Comparison of ENCODE assay signal across 1 cellular context in genomic region chr17:41885733-41886132, GRCh38.
TF ChIP-seq lines count a peak whose summit lies in the region.

No MANE protein-coding gene starts in this region.

TF ChIP-seq in K562, 482 proteins besides CTCF, POLR2A, EP300 and RAD21:
- TF ChIP-seq DEAF1 (CRISPR knock-in tag; IDR thresholded peaks at IDR 0.05) (0 out of 2 replicates have a peak, but pooled peaks have one; percentile 10), PURB (CRISPR knock-in tag; IDR thresholded peaks at IDR 0.05; ENCODE audit: low read depth) (no peak), VEZF1 (CRISPR knock-in tag; IDR thresholded peaks at IDR 0.05) (peak; percentile 13; the same call in 1 of the 2 replicates), ZC3H8 (IDR thresholded peaks at IDR 0.05) (no peak), SMC3 (conservative IDR thresholded peaks at IDR 0.05; ENCODE audit: insufficient read depth, low read depth, low read length) (peak; percentile 40; the same call in 1 of the 2 replicates)
